Comparison of ENCODE assay signal across 24 cellular contexts in the genomic region with DNA sequence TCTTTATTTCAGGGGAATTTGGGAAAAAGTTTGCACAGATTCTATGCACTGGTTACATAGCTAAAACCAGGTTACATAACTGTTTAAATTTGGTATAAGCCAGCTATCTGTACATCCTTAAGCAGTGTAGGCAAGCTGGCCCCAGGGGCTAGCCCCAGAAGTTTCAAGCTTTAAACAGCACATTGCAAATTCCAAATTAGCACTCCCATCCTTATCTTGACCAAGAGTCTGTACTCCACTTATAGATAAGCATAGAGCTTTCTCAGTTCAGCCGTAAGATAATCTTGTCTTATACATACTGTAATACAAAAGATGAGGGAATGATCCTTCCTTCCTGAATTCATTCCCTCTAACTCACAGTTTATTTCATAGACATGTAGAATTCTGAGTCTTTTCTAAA.
DNase-seq lines count a peak whose midpoint lies in the region; ATAC-seq and TF ChIP-seq lines count a peak whose summit lies in the region.
"Had no signal": no experiment of that assay in that cellular context is flagged by ENCODE, and none has a peak within 500 bp of the region (broad histone marks: within the 10 kb centered on the region; RNA-seq: fewer than 3 reads in every experiment).

No MANE protein-coding gene starts in this region.

- WGBS in thyroid gland, 2 donors, result 82 to 96% methylated on average over 1 of the region's 1 CpG

- H3K27ac ChIP-seq in DOHH2 (ENCODE audit: low read depth, low read length) (no peak overlapping the region), thyroid gland (no peak overlapping the region)
- H3K27ac ChIP-seq: C4-2B, pancreas, vagina, VCaP had no signal

- ATAC-seq in GM18868 (IDR thresholded peaks at IDR 0.05; ENCODE audit: unreplicated experiment) (peak; percentile 17), HG02852 (IDR thresholded peaks at IDR 0.05; ENCODE audit: unreplicated experiment) (peak; percentile 25)
- ATAC-seq: mucosa of descending colon, pancreas had no signal

- H3K4me1 ChIP-seq in DOHH2 (ENCODE audit: control insufficient read depth, low read length) (peaks cover 16% of the 10 kb centered on the region), thyroid gland (no peaks in the 10 kb centered on the region)
- H3K4me1 ChIP-seq: pancreas, vagina had no signal

- no peaks in the 10 kb centered on the region for H3K9me3 ChIP-seq in DOHH2 (ENCODE audit: control insufficient read depth, insufficient read depth, low read length)
- no peaks in the 10 kb centered on the region for H3K9me3 ChIP-seq in thyroid gland
- H3K9me3 ChIP-seq: mucosa of descending colon, pancreas, spleen, vagina had no signal

- intact Hi-C loops in thyroid gland (cut with DNase I), result no loop called here

- H3K9me2 ChIP-seq in DOHH2 (replicated peaks; ENCODE audit: control insufficient read depth, low read length), result no peaks in the 10 kb centered on the region

- no peak for TF ChIP-seq POLR2A in erythroblast (IDR thresholded peaks at IDR 0.05; ENCODE audit: low read length)
- no peak for TF ChIP-seq POLR2A in thyroid gland (IDR thresholded peaks at IDR 0.05)

- DNase-seq in erythroblast (lab: John Stamatoyannopoulos, UW) (peak; percentile 19 to 63), HuH-7 (ENCODE audit: low spot score) (no peak), NCI-H774 (lab: John Stamatoyannopoulos, UW) (no peak), ecto neural progenitor cell (ENCODE audit: low spot score) (no peak), thyroid gland (no peak)
- DNase-seq: activated CD8-positive, alpha-beta memory T cell treated with anti-CD3 and anti-CD28 coated beads, Interleukin-2, amount 50 U/mL, for 4 hours; activated naive CD8-positive, alpha-beta T cell treated with anti-CD3 and anti-CD28 coated beads, Interleukin-2, amount 10 ng/mL, durations not matched to agents 7 days and 5 days; Calu3; HFFc6; kidney; mucosa of descending colon; MV-4-11; NCI-H526; nephron progenitor cell; pancreas; spleen; stimulated activated CD4-positive, alpha-beta T cell treated with anti-CD3 and anti-CD28 coated beads, Interleukin-4, amount 100 ng/mL, for 1 hour; stimulated activated naive B cell treated with anti-CD40 and anti-IgM and Interleukin-4, amounts not matched to agents 10 μg/mL and 1 μg/mL and 100 μg/mL, for 72 hours had no signal

- H3K4me2 ChIP-seq in DOHH2 (ENCODE audit: low read length), result peak overlapping the region; percentile 46

- H3K4me3 ChIP-seq in DOHH2 (ENCODE audit: low read length) (no peak overlapping the region), thyroid gland (replicated peaks in 1 of 3) (no peak overlapping the region)
- H3K4me3 ChIP-seq: mucosa of descending colon, pancreas, spleen, vagina had no signal

- H3K36me3 ChIP-seq in DOHH2 (ENCODE audit: control insufficient read depth, low read length), result no peaks in the 10 kb centered on the region
- no peaks in the 10 kb centered on the region for H3K36me3 ChIP-seq in thyroid gland
- H3K36me3 ChIP-seq: pancreas, spleen, vagina had no signal

- TF ChIP-seq CTCF in DOHH2 (IDR thresholded peaks at IDR 0.05; ENCODE audit: low read depth, low read length, poor library complexity, severe bottlenecking), result no peak
- TF ChIP-seq CTCF in thyroid gland (IDR thresholded peaks at IDR 0.05), result no peak

- H3K27me3 ChIP-seq in DOHH2 (ENCODE audit: control insufficient read depth, low read length) (no peaks in the 10 kb centered on the region), thyroid gland (no peaks in the 10 kb centered on the region)
- H3K27me3 ChIP-seq: pancreas, spleen, vagina had no signal

- H4K20me1 ChIP-seq in DOHH2 (ENCODE audit: control insufficient read depth, insufficient read depth, low read depth, low read length), result no peaks in the 10 kb centered on the region

- no peaks in the 10 kb centered on the region for H3K79me2 ChIP-seq in DOHH2 (ENCODE audit: control insufficient read depth, low read length)

- no peaks in the 10 kb centered on the region for H3F3A ChIP-seq in DOHH2 (ENCODE audit: control insufficient read depth, insufficient read depth)

Comparison
In these comparisons a context has a peak if more than half of its experiments do, and no peak if none do; other contexts are left out.
1. DNase-seq: peak in erythroblast (2 of 2); none in HuH-7 (single experiment), NCI-H774 (single experiment), ecto neural progenitor cell (single experiment) and thyroid gland (0 of 2).